9 cellular contexts compared by ENCODE assay signal in genomic region chr1:202237052-202237451, GRCh38. TPM values are rescaled to one million over a fixed set of nuclear protein-coding genes. Genes with fewer than 3 reads are reported as not detected.
DNase-seq lines count a peak whose midpoint lies in the region; ATAC-seq and TF ChIP-seq lines count a peak whose summit lies in the region.
"Had no signal": no experiment of that assay in that cellular context is flagged by ENCODE, and none has a peak within 500 bp of the region (broad histone marks: within the 10 kb centered on the region; RNA-seq: fewer than 3 reads in every experiment).

No MANE protein-coding gene starts in this region.

- no peak overlapping the region for H4K91ac ChIP-seq in H9 (ENCODE audit: insufficient read length, low read depth, low read length)

- no peak overlapping the region for H3K4me3 ChIP-seq in ascending aorta
- H3K4me3 ChIP-seq in left lung, result no peak overlapping the region
- no peak overlapping the region for H3K4me3 ChIP-seq in upper lobe of left lung

- H2BK15ac ChIP-seq in H9 (ENCODE audit: low read depth, low read length), result no peak overlapping the region

- no peak overlapping the region for H3K56ac ChIP-seq in H9 (ENCODE audit: insufficient read length, low read depth, low read length)

- peak overlapping the region in 1 of 2 experiments; percentile 43; a peak in 2 of 5 replicates for H3K4me3 Mint-ChIP-seq in H9

- TF ChIP-seq EP300 in upper lobe of left lung (IDR thresholded peaks at IDR 0.05), result no peak

- H3K36me3 ChIP-seq in ascending aorta, result peaks cover 0 to 6% of the 10 kb centered on the region in 2 donors
- H3K36me3 ChIP-seq in left lung, result no peaks in the 10 kb centered on the region
- H3K36me3 ChIP-seq in upper lobe of left lung, result no peaks in the 10 kb centered on the region

- peak overlapping the region; percentile 19 for H3K18ac ChIP-seq in H9 (ENCODE audit: insufficient read length, low read depth, low read length)

- peak; percentile 87 for TF ChIP-seq CTCF in H9 (conservative IDR thresholded peaks at IDR 0.05)
- TF ChIP-seq CTCF in ascending aorta (IDR thresholded peaks at IDR 0.05), result peak; percentile 50 to 61 (median 55)
- peak in 1 of 2 donors; percentile 23 for TF ChIP-seq CTCF in left lung (IDR thresholded peaks at IDR 0.05)
- TF ChIP-seq CTCF in upper lobe of left lung (IDR thresholded peaks at IDR 0.05), result peak in 4 of 6 experiments; percentile 24 to 46 (median 27)

- H2BK12ac ChIP-seq in H9 (ENCODE audit: insufficient read length, low read depth, low read length), result no peak overlapping the region

- H3K27ac Mint-ChIP-seq in H9, result peak overlapping the region; percentile 33 to 95 (median 46); a peak in 3 of 7 replicates

- H2AFZ ChIP-seq in H9 (ENCODE audit: low read length), result no peak overlapping the region

- no peak overlapping the region for H2BK120ac ChIP-seq in H9 (ENCODE audit: low read depth, low read length, poor library complexity, severe bottlenecking)

- H3T11ph ChIP-seq in H9 (ENCODE audit: low read length), result no peak overlapping the region

- H3K4me1 Mint-ChIP-seq in H9, result peaks cover 40 to 49% of the 10 kb centered on the region in 2 experiments

- peak overlapping the region; percentile 66 for H3K14ac ChIP-seq in H9 (ENCODE audit: insufficient read depth, low read length)

- H3K23ac ChIP-seq in H9 (ENCODE audit: insufficient read length, low read depth, low read length), result no peak overlapping the region

- WGBS in H9 (ENCODE audit: extremely low coverage, insufficient read length, low lambda C conversion rate), result no CpG with 5 or more reads among the region's 8 CpGs
- 40 to 47% methylated on average over 8 of the region's 8 CpGs for WGBS in upper lobe of left lung, 2 donors

- H3K4ac ChIP-seq in H9 (ENCODE audit: low read depth, low read length), result no peak overlapping the region

- no peak overlapping the region for H4K5ac ChIP-seq in H9 (ENCODE audit: insufficient read length, low read depth, low read length)

- H4K8ac ChIP-seq in H9 (replicated peaks; ENCODE audit: insufficient read length, low read depth, low read length), result no peak overlapping the region

- no peaks in the 10 kb centered on the region for H3K36me3 Mint-ChIP-seq in H9 (ENCODE audit: insufficient read depth in 1 of 3, low read depth in 3 of 3)

- H3K27me3 ChIP-seq in H9 (ENCODE audit: insufficient read depth, low read length), result no peaks in the 10 kb centered on the region
- no peaks in the 10 kb centered on the region for H3K27me3 ChIP-seq in ascending aorta
- peaks cover 0 to 29% of the 10 kb centered on the region in 2 donors for H3K27me3 ChIP-seq in left lung
- H3K27me3 ChIP-seq in upper lobe of left lung, result no peaks in the 10 kb centered on the region

- H3K27ac ChIP-seq in H9 (ENCODE audit: insufficient read length, low read depth, low read length) (no peak overlapping the region), ascending aorta (peak overlapping the region; percentile 93), left lung (no peak overlapping the region), upper lobe of left lung (no peak overlapping the region)

- H2BK20ac ChIP-seq in H9 (ENCODE audit: low read depth, low read length, poor library complexity, severe bottlenecking), result no peak overlapping the region

- ATAC-seq in left lung (peak; percentile 68), upper lobe of left lung (ENCODE audit: low FRiP score in 2 of 2) (peak in 1 of 2 donors; percentile 68), GM21367 (IDR thresholded peaks at IDR 0.05; ENCODE audit: unreplicated experiment) (no peak)

- no peaks in the 10 kb centered on the region for H3K79me2 ChIP-seq in H9 (ENCODE audit: insufficient read depth, low read length)

- no peak overlapping the region for H3K9ac ChIP-seq in H9 (ENCODE audit: extremely low read depth, insufficient read length, low read length)

- H3K4me1 ChIP-seq in H9 (ENCODE audit: insufficient read depth, low read length), result peaks cover 3% of the 10 kb centered on the region; the same call in 1 of the 2 replicates
- H3K4me1 ChIP-seq in ascending aorta, result peaks cover 25 to 47% of the 10 kb centered on the region in 2 donors
- no peaks in the 10 kb centered on the region for H3K4me1 ChIP-seq in left lung
- peaks cover 0 to 5% (median 0%) of the 10 kb centered on the region in 4 donors for H3K4me1 ChIP-seq in upper lobe of left lung

- H2AK5ac ChIP-seq in H9 (ENCODE audit: insufficient read length, low read length), result no peak overlapping the region

- TF ChIP-seq POLR2A in upper lobe of left lung (IDR thresholded peaks at IDR 0.05), result no peak

- DNase-seq in DMS 273 treated with DMSO at 0.1 percent for 48 hours (lab: John Stamatoyannopoulos, UW) (peak; percentile 35), H9 (peak; percentile 93), NCI-H460 (ENCODE audit: extremely low read depth, low read depth) (peak; percentile 86), ascending aorta (ENCODE audit: low spot score in 2 of 2) (peak in 1 of 2 donors; percentile 81), left lung (no peak), upper lobe of left lung (no peak), T-helper 9 cell (no peak)

- H3K9me3 ChIP-seq in H9 (ENCODE audit: control insufficient read depth, low read depth, low read length) (no peaks in the 10 kb centered on the region), ascending aorta (no peaks in the 10 kb centered on the region), left lung (no peaks in the 10 kb centered on the region), upper lobe of left lung (no peaks in the 10 kb centered on the region)

- H3K9me3 Mint-ChIP-seq in H9, result no peaks in the 10 kb centered on the region; a peak in 2 of 5 replicates

- H3K4me2 ChIP-seq in H9 (ENCODE audit: insufficient read depth, insufficient read length, low read length), result no peak overlapping the region

- no peaks in the 10 kb centered on the region for H4K20me1 ChIP-seq in H9 (ENCODE audit: control insufficient read depth, insufficient read depth, insufficient read length)

- intact Hi-C loops in ascending aorta (cut with DNase I), result loop anchor here (2.0 kb wide), 3 partner anchors 18 to 50 kb away; no protein-coding TSS in a partner anchor
- intact Hi-C loops in left lung (cut with DNase I), result no loop called here

- H3K23me2 ChIP-seq in H9 (ENCODE audit: insufficient read length, low read depth, low read length, poor library complexity, severe bottlenecking), result peaks cover 3% of the 10 kb centered on the region

- H3K79me1 ChIP-seq in H9 (ENCODE audit: insufficient read depth, low read depth, low read length, poor library complexity, severe bottlenecking), result no peaks in the 10 kb centered on the region

- H2BK5ac ChIP-seq in H9 (ENCODE audit: insufficient read length, low read length), result no peak overlapping the region

- H3K27me3 Mint-ChIP-seq in H9 (ENCODE audit: low read depth), result no peaks in the 10 kb centered on the region; the same call in none of the 2 replicates

RNA-seq across cellular contexts. Expression of gene LGR6, which starts 43.5 kb away (rescaled TPM):
- total RNA-seq in H9 (2021), result 0.66 and 1.0 TPM in 2 replicates
- 0.15 and 0.46 TPM in 2 replicates for total RNA-seq in NCI-H460 (2014; rRNA removed; shearing (Covaris generic))
- not detected in 2 replicates for polyA plus RNA-seq in NCI-H460 (2014; cell fraction: nucleus; rRNA removed)
- total RNA-seq in ascending aorta, result 26.0 TPM
- 1 to 10 TPM; 1.5 TPM for total RNA-seq in left lung
- total RNA-seq in upper lobe of left lung, result 1 to 10 TPM in 3 of 6 donors, under 1 TPM in 3; 0.46 to 5.2 (median 1.1) TPM
- polyA plus RNA-seq: neural cell had no signal

Comparison
In these comparisons a context has a peak if more than half of its experiments do, and no peak if none do; other contexts are left out.
1. DNase-seq: peak in DMS 273 treated with DMSO at 0.1 percent for 48 hours (single experiment), H9 (single experiment) and NCI-H460 (single experiment); none in left lung (0 of 2), upper lobe of left lung (0 of 2) and T-helper 9 cell (single experiment).
2. H3K27ac ChIP-seq: peak in ascending aorta (2 of 2); none in H9 (single experiment), left lung (0 of 2) and upper lobe of left lung (0 of 4).